ENCODE assay signal across 13 cellular contexts in the genomic region with DNA sequence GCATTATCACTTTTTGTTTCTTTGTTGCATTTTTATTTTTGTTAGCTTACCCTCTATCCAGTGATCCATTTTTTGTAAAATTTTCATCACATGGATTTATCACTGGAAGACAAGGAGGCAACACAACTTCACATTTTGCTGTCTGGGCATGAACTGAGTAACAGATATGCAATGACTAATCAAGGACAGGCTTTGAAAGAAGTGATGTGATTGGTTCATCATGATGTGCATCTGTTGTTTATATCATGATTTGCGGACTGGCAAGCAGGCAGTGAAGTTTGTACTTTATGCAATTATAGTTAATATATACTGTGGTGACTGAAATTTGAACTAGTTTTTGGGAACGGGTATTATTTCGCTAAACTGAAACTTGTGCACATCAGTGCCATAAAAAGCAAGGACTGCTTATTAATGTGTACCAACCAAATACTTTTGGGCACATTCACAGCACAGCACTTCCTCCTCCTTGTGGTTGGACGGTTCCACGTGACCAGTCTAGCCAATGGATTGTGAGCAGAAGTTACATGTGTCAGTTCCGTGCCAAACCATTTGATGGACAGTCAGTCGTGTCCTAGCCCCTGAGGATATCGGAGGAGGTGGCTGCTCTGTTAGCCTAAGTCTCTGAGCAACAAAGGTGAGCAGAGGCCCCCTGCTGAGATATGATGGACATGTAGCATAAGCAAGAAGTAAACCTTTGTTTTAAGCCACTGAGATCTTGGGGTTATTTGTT.
DNase-seq lines count a peak whose midpoint lies in the region; ATAC-seq, FAIRE-seq and TF ChIP-seq lines count a peak whose summit lies in the region.
"Had no signal": no experiment of that assay in that cellular context is flagged by ENCODE, and none has a peak within 500 bp of the region (broad histone marks: within the 10 kb centered on the region; RNA-seq: fewer than 3 reads in every experiment).

No MANE protein-coding gene starts in this region.

- BruUV-seq in OCI-LY7 (replicated peaks; lab: Mats Ljungman, UMichigan), result no TSS peak

- peaks cover 33% of the 10 kb centered on the region for H3K27me3 ChIP-seq in AG04450 (ENCODE audit: control insufficient read depth, insufficient read depth, low read length)
- H3K27me3 ChIP-seq in HL-60 (ENCODE audit: insufficient read depth, poor library complexity, severe bottlenecking), result no peaks in the 10 kb centered on the region
- H3K27me3 ChIP-seq in H1 (replicated peaks in 1 of 4; ENCODE audit: control insufficient read depth in 3 of 4, extremely low read depth in 1 of 4, insufficient read depth in 3 of 4, low read length in 3 of 4), result no peaks in the 10 kb centered on the region
- no peaks in the 10 kb centered on the region for H3K27me3 ChIP-seq in aorta (ENCODE audit: control insufficient read depth in 1 of 2, insufficient read depth in 2 of 2, low read length in 1 of 2)
- no peaks in the 10 kb centered on the region for H3K27me3 ChIP-seq in thyroid gland
- H3K27me3 ChIP-seq: Peyer's patch had no signal

- intact Hi-C loops in OCI-LY7 (cut with micrococcal nuclease; ENCODE audit: unreplicated experiment) (no loop called here), aorta (cut with DNase I) (no loop called here), thyroid gland (cut with DNase I) (no loop called here)

- H3K9me3 ChIP-seq in AG04450 (ENCODE audit: control insufficient read depth, insufficient read depth, low read length) (no peaks in the 10 kb centered on the region), OCI-LY7 (ENCODE audit: low read length) (no peaks in the 10 kb centered on the region), H1 (ENCODE audit: insufficient read depth in 2 of 2, low read depth in 1 of 2, low read length in 1 of 2) (no peaks in the 10 kb centered on the region), aorta (ENCODE audit: control insufficient read depth, low read length) (no peaks in the 10 kb centered on the region), thyroid gland (no peaks in the 10 kb centered on the region)
- H3K9me3 ChIP-seq: Peyer's patch had no signal

- H3K56ac ChIP-seq in H1 (replicated peaks; ENCODE audit: insufficient read length, low read depth, low read length), result no peak overlapping the region

- WGBS in H1 (ENCODE audit: extremely low coverage in 1 of 2, insufficient coverage in 1 of 2, insufficient read length in 1 of 2, insufficient replicate concordance in 2 of 2, low coverage in 1 of 2, low lambda C conversion rate in 2 of 2, missing lambda C conversion rate in 1 of 2), 2 experiments, result 93% methylated on average over 8 of the region's 8 CpGs; no CpG with 5 or more reads in 1 of the 2 experiments
- 94 to 96% methylated on average over 8 of the region's 8 CpGs for WGBS in aorta, 2 donors
- 91 to 96% methylated on average over 8 of the region's 8 CpGs for WGBS in thyroid gland, 2 donors

- H3K4me2 ChIP-seq in OCI-LY7 (ENCODE audit: low read length), result peak overlapping the region; percentile 7; the same call in 1 of the 2 replicates
- no peak overlapping the region for H3K4me2 ChIP-seq in H1 (ENCODE audit: insufficient read depth in 1 of 2, low read depth in 2 of 2, low read length in 2 of 2)

- no peak overlapping the region for H2BK20ac ChIP-seq in H1 (ENCODE audit: low read length)

- no peaks in the 10 kb centered on the region for H3K79me1 ChIP-seq in H1 (ENCODE audit: low read depth, low read length)

- H3K4me3 ChIP-seq in AG04450 (ENCODE audit: low read depth, low read length), result no peak overlapping the region
- H3K4me3 ChIP-seq in HL-60 (replicated peaks; ENCODE audit: insufficient read depth, low read length), result no peak overlapping the region
- no peak overlapping the region for H3K4me3 ChIP-seq in OCI-LY7 (ENCODE audit: low read depth, low read length, poor library complexity, severe bottlenecking)
- no peak overlapping the region for H3K4me3 ChIP-seq in H1 (ENCODE audit: extremely low read depth in 1 of 4, insufficient read depth in 2 of 4, low read depth in 3 of 4, low read length in 4 of 4)
- no peak overlapping the region for H3K4me3 ChIP-seq in aorta (ENCODE audit: low read length in 2 of 2)
- H3K4me3 ChIP-seq in thyroid gland (replicated peaks in 1 of 3), result no peak overlapping the region
- H3K4me3 ChIP-seq: Peyer's patch had no signal

- H3K4ac ChIP-seq in H1 (replicated peaks; ENCODE audit: insufficient read length, low read depth, low read length), result no peak overlapping the region

- TF ChIP-seq POLR2A in H1 (IDR thresholded peaks at IDR 0.05; ENCODE audit: control extremely low read depth in 1 of 2, low read depth in 2 of 2, low read length in 2 of 2) (no peak), thyroid gland (IDR thresholded peaks at IDR 0.05) (no peak)

- no peak overlapping the region for H2AK5ac ChIP-seq in H1 (ENCODE audit: low read depth, low read length)

- H3K18ac ChIP-seq in H1 (ENCODE audit: extremely low read depth, low read length), result no peak overlapping the region

- peak; percentile 10 for DNase-seq in AG04450 (ENCODE audit: low read depth, low spot score)
- peak; percentile 13 to 33 for DNase-seq in HL-60 (ENCODE audit: low read depth in 1 of 2, low spot score in 1 of 2)
- DNase-seq in OCI-LY7 (ENCODE audit: low spot score), result peak; percentile 43
- peak in 1 of 2 experiments; percentile 17 for DNase-seq in H1 (ENCODE audit: low read depth in 1 of 2, low spot score in 2 of 2)
- DNase-seq in aorta, result no peak
- no peak for DNase-seq in stimulated activated CD4-positive, alpha-beta T cell treated with anti-CD3 and anti-CD28 coated beads, Interleukin-1b, Interleukin-23, amount 100 ng/mL, for 48 hours
- DNase-seq in thyroid gland, result no peak
- DNase-seq: activated CD4-positive, alpha-beta T cell treated with anti-CD3 and anti-CD28 coated beads, Interleukin-2, amount 10 ng/mL, durations not matched to agents 24 days and 14 days; activated T-cell treated with anti-CD3 and anti-CD28 coated beads, Interleukin-2, amount 50 U/mL, for 4 hours; NCI-H446 treated with DMSO at 0.1 percent for 48 hours; Peyer's patch; T-helper 17 cell had no signal

- no peak overlapping the region for H3K14ac ChIP-seq in H1 (ENCODE audit: insufficient read length)

- no peaks in the 10 kb centered on the region for H3K36me3 ChIP-seq in OCI-LY7 (ENCODE audit: insufficient read depth, low read length)
- no peaks in the 10 kb centered on the region for H3K36me3 ChIP-seq in H1 (ENCODE audit: control insufficient read depth in 2 of 4, insufficient read depth in 4 of 4, low read length in 3 of 4)
- no peaks in the 10 kb centered on the region for H3K36me3 ChIP-seq in aorta (ENCODE audit: control insufficient read depth in 1 of 2, insufficient read depth in 2 of 2, low read length in 1 of 2)
- H3K36me3 ChIP-seq in thyroid gland, result no peaks in the 10 kb centered on the region
- H3K36me3 ChIP-seq: Peyer's patch had no signal

- POLR2A ChIA-PET in AG04450 (lab: Yijun Ruan, JAX) (no interaction called here), OCI-LY7 (lab: Charles Lee) (interaction anchor here (0.7 to 1.0 kb wide), 2 partner anchors 8 to 32 kb away, joined by 3 to 4 read pairs; no protein-coding TSS in a partner anchor), H1 (lab: Charles Lee; ENCODE audit: partially characterized antibody) (no interaction called here)

- peak; percentile 24 for FAIRE-seq in H1 (lab: Jason Lieb, UNC)

- no peak overlapping the region for H4K5ac ChIP-seq in H1 (ENCODE audit: insufficient read length, low read depth, low read length)

- CTCF ChIA-PET in AG04450 (lab: Charles Lee) (no interaction called here), OCI-LY7 (lab: Charles Lee; ENCODE audit: unreplicated experiment) (no interaction called here), H1 (lab: Charles Lee; ENCODE audit: partially characterized antibody) (no interaction called here)

- H4K20me1 ChIP-seq in OCI-LY7 (ENCODE audit: insufficient read depth, low read length), result no peaks in the 10 kb centered on the region
- H4K20me1 ChIP-seq in H1 (replicated peaks in 1 of 2; ENCODE audit: control insufficient read depth in 1 of 2, insufficient read depth in 2 of 2, low read length in 2 of 2), result no peaks in the 10 kb centered on the region

- H2BK5ac ChIP-seq in H1 (ENCODE audit: low read depth, low read length), result no peak overlapping the region

- no peak overlapping the region for H3K9ac ChIP-seq in H1 (replicated peaks in 1 of 4; ENCODE audit: extremely low read depth in 1 of 4, low read depth in 3 of 4, low read length in 3 of 4)

- no peak for TF ChIP-seq RAD21 in H1 (IDR thresholded peaks at IDR 0.05 in 1 of 2, conservative IDR thresholded peaks at IDR 0.05 in 1 of 2; ENCODE audit: low read depth in 2 of 2, low read length in 2 of 2)

- no peak for ATAC-seq in aorta (ENCODE audit: low FRiP score)
- no peak for ATAC-seq in GM18502 (IDR thresholded peaks at IDR 0.05; ENCODE audit: poor library complexity, unreplicated experiment)
- ATAC-seq: activated T-cell treated with anti-CD3 and anti-CD28 coated beads, Interleukin-2, amount 50 U/mL, for 4 hours; T-helper 17 cell had no signal

- H4K8ac ChIP-seq in H1 (ENCODE audit: extremely low read depth, insufficient read depth, low read length), result no peak overlapping the region

- TF ChIP-seq CTCF in AG04450 (IDR thresholded peaks at IDR 0.05; ENCODE audit: low read depth, low read length) (no peak), HL-60 (IDR thresholded peaks at IDR 0.05; ENCODE audit: insufficient read depth, low read length) (no peak), OCI-LY7 (conservative IDR thresholded peaks at IDR 0.05; ENCODE audit: low read length) (peak; percentile 27; the same call in 1 of the 2 replicates), H1 (IDR thresholded peaks at IDR 0.05; ENCODE audit: control extremely low read depth in 1 of 3, insufficient read depth in 1 of 3, low read depth in 1 of 3, low read length in 3 of 3) (no peak), thyroid gland (IDR thresholded peaks at IDR 0.05) (no peak)

- H3K23ac ChIP-seq in H1 (ENCODE audit: insufficient read length), result no peak overlapping the region

- no peak overlapping the region for H3K27ac ChIP-seq in AG04450 (ENCODE audit: low read depth, low read length)
- no peak overlapping the region for H3K27ac ChIP-seq in HL-60 (replicated peaks)
- H3K27ac ChIP-seq in OCI-LY7 (ENCODE audit: low read depth, low read length, poor library complexity, severe bottlenecking), result no peak overlapping the region
- H3K27ac ChIP-seq in H1 (ENCODE audit: low read depth, low read length), result no peak overlapping the region
- no peak overlapping the region for H3K27ac ChIP-seq in aorta (ENCODE audit: low read depth in 1 of 2, low read length in 2 of 2)
- H3K27ac ChIP-seq in thyroid gland, result no peak overlapping the region
- H3K27ac ChIP-seq: Peyer's patch had no signal

- H3K79me2 ChIP-seq in OCI-LY7 (ENCODE audit: insufficient read depth, low read depth, low read length), result no peaks in the 10 kb centered on the region
- no peaks in the 10 kb centered on the region for H3K79me2 ChIP-seq in H1 (ENCODE audit: control insufficient read depth in 1 of 2, insufficient read depth in 2 of 2, low read length in 2 of 2)

- H2BK12ac ChIP-seq in H1 (ENCODE audit: low read depth, low read length), result no peak overlapping the region

- H4K91ac ChIP-seq in H1 (replicated peaks; ENCODE audit: insufficient read length, low read length), result no peak overlapping the region

- no peak for TF ChIP-seq EP300 in H1 (IDR thresholded peaks at IDR 0.05; ENCODE audit: borderline replicate concordance in 1 of 2, low read depth in 2 of 2, low read length in 2 of 2)

- H2AFZ ChIP-seq in OCI-LY7 (ENCODE audit: low read length) (peak overlapping the region; percentile 66; the same call in 1 of the 2 replicates), H1 (ENCODE audit: low read length) (no peak overlapping the region)

- H2BK120ac ChIP-seq in H1 (replicated peaks; ENCODE audit: low read depth, low read length), result no peak overlapping the region

- no peaks in the 10 kb centered on the region for H3K9me2 ChIP-seq in OCI-LY7 (ENCODE audit: insufficient read depth, low read length)

- no peaks in the 10 kb centered on the region for H3K23me2 ChIP-seq in H1 (ENCODE audit: low read depth, low read length)

- H3K4me1 ChIP-seq in OCI-LY7 (ENCODE audit: insufficient read depth, low read length, poor library complexity, severe bottlenecking) (peaks cover 15% of the 10 kb centered on the region), H1 (replicated peaks in 1 of 4; ENCODE audit: control insufficient read depth in 3 of 4, insufficient read depth in 4 of 4, low read length in 3 of 4) (no peaks in the 10 kb centered on the region), aorta (ENCODE audit: control insufficient read depth in 1 of 2, insufficient read depth in 2 of 2, low read length in 2 of 2) (no peaks in the 10 kb centered on the region), thyroid gland (peaks cover 0 to 7% of the 10 kb centered on the region in 2 donors)
- H3K4me1 ChIP-seq: Peyer's patch had no signal

- H2BK15ac ChIP-seq in H1 (ENCODE audit: low read length), result no peak overlapping the region

Comparison
In these comparisons a context has a peak if more than half of its experiments do, and no peak if none do; other contexts are left out.
1. DNase-seq: peak in AG04450 (single experiment), HL-60 (2 of 2) and OCI-LY7 (single experiment); none in aorta (0 of 2), stimulated activated CD4-positive, alpha-beta T cell treated with anti-CD3 and anti-CD28 coated beads, Interleukin-1b, Interleukin-23, amount 100 ng/mL, for 48 hours (single experiment) and thyroid gland (0 of 2).